ENCODE assay signal across 8 cellular contexts in the genomic region with DNA sequence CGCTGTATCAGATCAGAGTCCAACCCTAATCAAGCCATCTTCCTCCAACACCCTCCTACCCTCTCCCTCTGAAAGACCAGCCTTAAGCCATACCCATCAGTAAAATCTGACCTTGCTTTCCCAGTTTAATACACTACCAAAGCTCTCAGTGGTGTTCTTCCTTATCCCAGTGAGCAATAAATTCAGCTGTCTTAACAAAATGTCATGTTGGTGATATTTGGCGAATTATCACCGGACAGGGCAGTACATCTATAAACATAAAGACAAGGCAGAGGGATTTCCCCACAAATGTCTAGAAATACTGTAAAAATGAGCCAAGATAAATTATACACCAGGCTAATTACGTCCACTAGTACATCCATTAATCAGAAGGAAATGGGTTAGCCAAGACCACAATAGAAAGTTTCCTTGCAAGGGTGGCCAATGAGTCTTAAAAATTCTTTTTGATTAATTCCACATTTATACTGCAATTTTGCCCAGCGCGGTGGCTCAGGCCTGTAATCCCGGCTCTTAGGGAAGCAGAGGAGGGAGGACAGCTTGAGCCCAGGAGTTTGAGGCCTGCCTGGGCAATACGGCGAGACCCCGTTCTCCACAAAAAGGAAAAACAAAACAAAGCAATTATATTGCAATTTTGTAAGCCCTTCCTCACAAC. TPM values are rescaled to one million over a fixed set of nuclear protein-coding genes. Genes with fewer than 3 reads are reported as not detected.
DNase-seq lines count a peak whose midpoint lies in the region; ATAC-seq, FAIRE-seq and TF ChIP-seq lines count a peak whose summit lies in the region.

No MANE protein-coding gene starts in this region.

- H3K27me3 ChIP-seq in DND-41 (ENCODE audit: insufficient read depth, low read length, poor library complexity) (no peaks in the 10 kb centered on the region), Peyer's patch (no peaks in the 10 kb centered on the region), esophagus (ENCODE audit: control insufficient read depth in 1 of 2, insufficient read depth in 2 of 2, low read length in 2 of 2) (no peaks in the 10 kb centered on the region), pancreas (no peaks in the 10 kb centered on the region)

- H4K20me1 ChIP-seq in DND-41 (ENCODE audit: insufficient read depth, low read length), result peaks cover 13% of the 10 kb centered on the region; the same call in 1 of the 2 replicates

- H2AFZ ChIP-seq in DND-41 (ENCODE audit: low read depth, low read length), result peak overlapping the region; percentile 85

- H3K27ac ChIP-seq in DND-41 (ENCODE audit: low read length) (peak overlapping the region; percentile 87), Peyer's patch (peak overlapping the region in 3 of 4 donors; percentile 84 to 87 (median 84)), esophagus (ENCODE audit: low read depth in 2 of 2, low read length in 1 of 2) (peak overlapping the region in 1 of 2 donors; percentile 58), pancreas (peak overlapping the region in 1 of 4 donors; percentile 75)

- no peak for DNase-seq in DND-41
- no peak for DNase-seq in Peyer's patch
- no peak for DNase-seq in pancreas
- no peak for DNase-seq in NCI-H2196 (lab: John Stamatoyannopoulos, UW; ENCODE audit: unreplicated experiment)
- no peak for DNase-seq in DMS 273 treated with DMSO at 0.1 percent for 48 hours (lab: John Stamatoyannopoulos, UW)
- DNase-seq in activated effector memory CD4-positive, alpha-beta T cell treated with Interleukin-2 at 50 U/mL for 16 hours, result no peak

- peak overlapping the region; percentile 74 for H3K9ac ChIP-seq in DND-41 (ENCODE audit: low read depth, low read length)

- peaks cover 43% of the 10 kb centered on the region for H3K4me1 ChIP-seq in DND-41 (ENCODE audit: insufficient read depth, low read length)
- peaks cover 0 to 44% (median 18%) of the 10 kb centered on the region in 4 donors for H3K4me1 ChIP-seq in Peyer's patch
- no peaks in the 10 kb centered on the region for H3K4me1 ChIP-seq in esophagus (ENCODE audit: control insufficient read depth in 2 of 2, insufficient read depth in 2 of 2, low read length in 1 of 2)
- peaks cover 4 to 19% (median 11%) of the 10 kb centered on the region in 3 donors for H3K4me1 ChIP-seq in pancreas

- H3K4me3 ChIP-seq in DND-41 (ENCODE audit: low read depth in 1 of 2, low read length in 2 of 2), result peak overlapping the region; percentile 78 to 94
- peak overlapping the region; percentile 68 to 88 (median 79) for H3K4me3 ChIP-seq in Peyer's patch
- H3K4me3 ChIP-seq in esophagus (ENCODE audit: low read depth in 1 of 2, low read length in 2 of 2), result peak overlapping the region; percentile 92 to 94
- peak overlapping the region; percentile 57 to 86 (median 70) for H3K4me3 ChIP-seq in pancreas

- intact Hi-C loops in pancreas (cut with DNase I), result no loop called here

- TF ChIP-seq CTCF in DND-41 (IDR thresholded peaks at IDR 0.05; ENCODE audit: borderline replicate concordance, extremely low read depth, low read length, poor library complexity, severe bottlenecking) (no peak), Peyer's patch (IDR thresholded peaks at IDR 0.05) (no peak), pancreas (IDR thresholded peaks at IDR 0.05) (no peak)

- no peak for TF ChIP-seq POLR2A in Peyer's patch (IDR thresholded peaks at IDR 0.05)

- H3K9me3 ChIP-seq in DND-41 (ENCODE audit: insufficient read depth, low read length, severe bottlenecking), result no peaks in the 10 kb centered on the region
- H3K9me3 ChIP-seq in Peyer's patch, result no peaks in the 10 kb centered on the region
- no peaks in the 10 kb centered on the region for H3K9me3 ChIP-seq in esophagus (ENCODE audit: control insufficient read depth in 2 of 2, insufficient read depth in 1 of 2, low read depth in 1 of 2, low read length in 1 of 2)
- no peaks in the 10 kb centered on the region for H3K9me3 ChIP-seq in pancreas

- H3K36me3 ChIP-seq in DND-41 (ENCODE audit: insufficient read depth, low read length) (peaks cover 22% of the 10 kb centered on the region), Peyer's patch (no peaks in the 10 kb centered on the region), esophagus (ENCODE audit: control insufficient read depth in 2 of 2, insufficient read depth in 2 of 2, low read length in 1 of 2) (no peaks in the 10 kb centered on the region), pancreas (no peaks in the 10 kb centered on the region)

- no peak for ATAC-seq in DND-41 (ENCODE audit: insufficient read depth, low read depth)
- peak in 2 of 4 donors; percentile 13 to 32 for ATAC-seq in pancreas
- no peak for ATAC-seq in GM21515 (IDR thresholded peaks at IDR 0.05; ENCODE audit: unreplicated experiment)

- H3K4me2 ChIP-seq in DND-41 (ENCODE audit: insufficient read depth, low read length), result peak overlapping the region; percentile 92

- 19 to 25% methylated on average over 10 of the region's 10 CpGs for WGBS in esophagus, 2 donors
- 12 to 13% methylated on average over 10 of the region's 10 CpGs for WGBS in pancreas, 2 donors

- FAIRE-seq in pancreas (lab: Jason Lieb, UNC), result no peak

- peaks cover 90% of the 10 kb centered on the region for H3K79me2 ChIP-seq in DND-41 (ENCODE audit: insufficient read depth, low read length)

RNA-seq across cellular contexts. Expression of a gene that starts 0.9 kb away (rescaled TPM):
- total RNA-seq in Peyer's patch (10 to 100 TPM; 26.4 to 48.5 (median 44.8) TPM), pancreas (10 to 100 TPM; 14.9 to 21.7 (median 16.4) TPM)
- polyA plus RNA-seq in esophagus (10 to 100 TPM in 1 of 2 donors, 1 to 10 TPM in 1; 7.9 to 16.1 TPM), pancreas (10 to 100 TPM in 1 of 2 donors, 1 to 10 TPM in 1; 7.5 to 17.3 TPM)

RNA-seq across cellular contexts. Expression of a gene that starts 1.1 kb away (rescaled TPM):
- total RNA-seq in Peyer's patch, result 10 to 100 TPM; 11.2 to 24.8 (median 16.9) TPM
- 1 to 10 TPM; 8.1 to 8.5 TPM for polyA plus RNA-seq in esophagus
- 10 to 100 TPM in 2 of 6 donors, 1 to 10 TPM in 4; 5.5 to 11.6 (median 7.6) TPM for total RNA-seq in pancreas
- polyA plus RNA-seq in pancreas, result 10 to 100 TPM in 1 of 2 donors, 1 to 10 TPM in 1; 6.7 to 11.5 TPM
